In the genomic region with DNA sequence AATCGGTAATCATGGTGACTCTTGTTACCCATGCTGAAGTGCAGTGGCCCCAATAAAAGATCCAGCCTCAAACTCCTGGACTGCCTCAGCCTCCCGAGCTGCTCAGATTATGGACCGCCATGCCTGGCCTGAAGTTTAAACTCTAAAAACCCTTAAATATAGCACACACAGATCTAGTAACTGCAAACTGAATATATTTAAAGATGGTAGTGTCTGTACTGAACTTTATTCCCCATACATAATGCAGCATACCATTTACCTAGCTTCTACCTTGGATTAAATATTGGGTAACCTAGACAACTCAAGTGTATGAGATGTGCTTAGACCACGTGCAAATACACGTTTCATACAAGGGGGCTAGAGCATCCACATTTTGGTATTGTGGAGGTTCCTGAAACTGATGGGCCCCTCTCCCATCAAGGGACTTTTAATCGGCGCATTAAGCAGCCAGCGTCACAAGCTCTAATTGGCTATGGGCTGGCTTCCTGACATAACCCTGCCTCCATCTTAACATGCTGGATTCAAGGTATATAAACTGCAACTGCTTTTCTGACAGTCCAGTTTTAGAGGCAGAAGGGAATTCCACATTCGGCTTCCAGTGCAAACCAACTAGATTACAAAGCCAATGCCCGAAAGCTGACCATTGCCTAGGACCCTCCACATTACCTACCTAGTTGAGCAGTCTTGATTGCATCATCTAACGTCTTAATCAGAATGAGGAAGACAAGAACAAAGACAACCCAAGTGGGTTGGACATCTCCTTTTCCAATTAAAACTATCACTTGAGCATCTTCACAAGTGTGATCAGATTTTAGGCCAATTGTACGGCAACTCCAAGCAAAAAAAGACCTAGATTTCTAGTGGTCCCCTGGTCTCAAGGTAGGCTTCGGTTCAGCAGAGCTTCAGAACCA, we compare ENCODE assay signal across 1 cellular context.
A peak's percentile ranks its signal among the peaks of the same experiment; 100 is the strongest.
TF ChIP-seq lines count a peak whose summit lies in the region.

No MANE protein-coding gene starts in this region.

TF ChIP-seq in H1, 55 proteins besides CTCF, POLR2A, EP300 and RAD21:
- TF ChIP-seq, protein P1, sequence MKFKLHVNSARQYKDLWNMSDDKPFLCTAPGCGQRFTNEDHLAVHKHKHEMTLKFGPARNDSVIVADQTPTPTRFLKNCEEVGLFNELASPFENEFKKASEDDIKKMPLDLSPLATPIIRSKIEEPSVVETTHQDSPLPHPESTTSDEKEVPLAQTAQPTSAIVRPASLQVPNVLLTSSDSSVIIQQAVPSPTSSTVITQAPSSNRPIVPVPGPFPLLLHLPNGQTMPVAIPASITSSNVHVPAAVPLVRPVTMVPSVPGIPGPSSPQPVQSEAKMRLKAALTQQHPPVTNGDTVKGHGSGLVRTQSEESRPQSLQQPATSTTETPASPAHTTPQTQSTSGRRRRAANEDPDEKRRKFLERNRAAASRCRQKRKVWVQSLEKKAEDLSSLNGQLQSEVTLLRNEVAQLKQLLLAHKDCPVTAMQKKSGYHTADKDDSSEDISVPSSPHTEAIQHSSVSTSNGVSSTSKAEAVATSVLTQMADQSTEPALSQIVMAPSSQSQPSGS (IDR thresholded peaks at IDR 0.05; ENCODE audit: low read length) = peak; percentile 83
- TF ChIP-seq POU5F1 (IDR thresholded peaks at IDR 0.05; ENCODE audit: low read depth, low read length) (no peak; the same call in 1 of the 2 replicates), MAFK (IDR thresholded peaks at IDR 0.05; ENCODE audit: low read depth, low read length) (peak; percentile 38; the same call in 1 of the 2 replicates), RNF2 (IDR thresholded peaks at IDR 0.05; ENCODE audit: borderline replicate concordance, low read depth, low read length, missing control alignments, poor library complexity, severe bottlenecking) (no peak), POLR2AphosphoS5 (IDR thresholded peaks at IDR 0.05; ENCODE audit: low read depth, low read length) (peak; percentile 89), CEBPB (IDR thresholded peaks at IDR 0.05; ENCODE audit: low read depth, low read length) (peak; percentile 94), CREB1 (IDR thresholded peaks at IDR 0.05) (peak; percentile 37; the same call in 1 of the 2 replicates), JUND (IDR thresholded peaks at IDR 0.05; ENCODE audit: low read length) (peak; percentile 82), YY1 (IDR thresholded peaks at IDR 0.05; ENCODE audit: low read depth, low read length) (0 out of 2 replicates have a peak, but pooled peaks have one; percentile 36), RBBP5 (IDR thresholded peaks at IDR 0.05; ENCODE audit: borderline replicate concordance, low read depth, low read length) (no peak), NRF1 (IDR thresholded peaks at IDR 0.05; ENCODE audit: low read depth, low read length) (no peak; the same call in 1 of the 2 replicates), TEAD4 (IDR thresholded peaks at IDR 0.05; ENCODE audit: low read depth, low read length) (no peak), TAF7 (optimal IDR thresholded peaks at IDR 0.05; ENCODE audit: borderline replicate concordance, low read depth, low read length) (peak; percentile 6), SIRT6 (IDR thresholded peaks at IDR 0.05; ENCODE audit: low read length) (peak; percentile 91), HDAC6 (IDR thresholded peaks at IDR 0.05; ENCODE audit: low read depth, low read length) (no peak), KDM1A (IDR thresholded peaks at IDR 0.05; ENCODE audit: borderline replicate concordance, low read length) (no peak)
- TF ChIP-seq, protein P2, sequence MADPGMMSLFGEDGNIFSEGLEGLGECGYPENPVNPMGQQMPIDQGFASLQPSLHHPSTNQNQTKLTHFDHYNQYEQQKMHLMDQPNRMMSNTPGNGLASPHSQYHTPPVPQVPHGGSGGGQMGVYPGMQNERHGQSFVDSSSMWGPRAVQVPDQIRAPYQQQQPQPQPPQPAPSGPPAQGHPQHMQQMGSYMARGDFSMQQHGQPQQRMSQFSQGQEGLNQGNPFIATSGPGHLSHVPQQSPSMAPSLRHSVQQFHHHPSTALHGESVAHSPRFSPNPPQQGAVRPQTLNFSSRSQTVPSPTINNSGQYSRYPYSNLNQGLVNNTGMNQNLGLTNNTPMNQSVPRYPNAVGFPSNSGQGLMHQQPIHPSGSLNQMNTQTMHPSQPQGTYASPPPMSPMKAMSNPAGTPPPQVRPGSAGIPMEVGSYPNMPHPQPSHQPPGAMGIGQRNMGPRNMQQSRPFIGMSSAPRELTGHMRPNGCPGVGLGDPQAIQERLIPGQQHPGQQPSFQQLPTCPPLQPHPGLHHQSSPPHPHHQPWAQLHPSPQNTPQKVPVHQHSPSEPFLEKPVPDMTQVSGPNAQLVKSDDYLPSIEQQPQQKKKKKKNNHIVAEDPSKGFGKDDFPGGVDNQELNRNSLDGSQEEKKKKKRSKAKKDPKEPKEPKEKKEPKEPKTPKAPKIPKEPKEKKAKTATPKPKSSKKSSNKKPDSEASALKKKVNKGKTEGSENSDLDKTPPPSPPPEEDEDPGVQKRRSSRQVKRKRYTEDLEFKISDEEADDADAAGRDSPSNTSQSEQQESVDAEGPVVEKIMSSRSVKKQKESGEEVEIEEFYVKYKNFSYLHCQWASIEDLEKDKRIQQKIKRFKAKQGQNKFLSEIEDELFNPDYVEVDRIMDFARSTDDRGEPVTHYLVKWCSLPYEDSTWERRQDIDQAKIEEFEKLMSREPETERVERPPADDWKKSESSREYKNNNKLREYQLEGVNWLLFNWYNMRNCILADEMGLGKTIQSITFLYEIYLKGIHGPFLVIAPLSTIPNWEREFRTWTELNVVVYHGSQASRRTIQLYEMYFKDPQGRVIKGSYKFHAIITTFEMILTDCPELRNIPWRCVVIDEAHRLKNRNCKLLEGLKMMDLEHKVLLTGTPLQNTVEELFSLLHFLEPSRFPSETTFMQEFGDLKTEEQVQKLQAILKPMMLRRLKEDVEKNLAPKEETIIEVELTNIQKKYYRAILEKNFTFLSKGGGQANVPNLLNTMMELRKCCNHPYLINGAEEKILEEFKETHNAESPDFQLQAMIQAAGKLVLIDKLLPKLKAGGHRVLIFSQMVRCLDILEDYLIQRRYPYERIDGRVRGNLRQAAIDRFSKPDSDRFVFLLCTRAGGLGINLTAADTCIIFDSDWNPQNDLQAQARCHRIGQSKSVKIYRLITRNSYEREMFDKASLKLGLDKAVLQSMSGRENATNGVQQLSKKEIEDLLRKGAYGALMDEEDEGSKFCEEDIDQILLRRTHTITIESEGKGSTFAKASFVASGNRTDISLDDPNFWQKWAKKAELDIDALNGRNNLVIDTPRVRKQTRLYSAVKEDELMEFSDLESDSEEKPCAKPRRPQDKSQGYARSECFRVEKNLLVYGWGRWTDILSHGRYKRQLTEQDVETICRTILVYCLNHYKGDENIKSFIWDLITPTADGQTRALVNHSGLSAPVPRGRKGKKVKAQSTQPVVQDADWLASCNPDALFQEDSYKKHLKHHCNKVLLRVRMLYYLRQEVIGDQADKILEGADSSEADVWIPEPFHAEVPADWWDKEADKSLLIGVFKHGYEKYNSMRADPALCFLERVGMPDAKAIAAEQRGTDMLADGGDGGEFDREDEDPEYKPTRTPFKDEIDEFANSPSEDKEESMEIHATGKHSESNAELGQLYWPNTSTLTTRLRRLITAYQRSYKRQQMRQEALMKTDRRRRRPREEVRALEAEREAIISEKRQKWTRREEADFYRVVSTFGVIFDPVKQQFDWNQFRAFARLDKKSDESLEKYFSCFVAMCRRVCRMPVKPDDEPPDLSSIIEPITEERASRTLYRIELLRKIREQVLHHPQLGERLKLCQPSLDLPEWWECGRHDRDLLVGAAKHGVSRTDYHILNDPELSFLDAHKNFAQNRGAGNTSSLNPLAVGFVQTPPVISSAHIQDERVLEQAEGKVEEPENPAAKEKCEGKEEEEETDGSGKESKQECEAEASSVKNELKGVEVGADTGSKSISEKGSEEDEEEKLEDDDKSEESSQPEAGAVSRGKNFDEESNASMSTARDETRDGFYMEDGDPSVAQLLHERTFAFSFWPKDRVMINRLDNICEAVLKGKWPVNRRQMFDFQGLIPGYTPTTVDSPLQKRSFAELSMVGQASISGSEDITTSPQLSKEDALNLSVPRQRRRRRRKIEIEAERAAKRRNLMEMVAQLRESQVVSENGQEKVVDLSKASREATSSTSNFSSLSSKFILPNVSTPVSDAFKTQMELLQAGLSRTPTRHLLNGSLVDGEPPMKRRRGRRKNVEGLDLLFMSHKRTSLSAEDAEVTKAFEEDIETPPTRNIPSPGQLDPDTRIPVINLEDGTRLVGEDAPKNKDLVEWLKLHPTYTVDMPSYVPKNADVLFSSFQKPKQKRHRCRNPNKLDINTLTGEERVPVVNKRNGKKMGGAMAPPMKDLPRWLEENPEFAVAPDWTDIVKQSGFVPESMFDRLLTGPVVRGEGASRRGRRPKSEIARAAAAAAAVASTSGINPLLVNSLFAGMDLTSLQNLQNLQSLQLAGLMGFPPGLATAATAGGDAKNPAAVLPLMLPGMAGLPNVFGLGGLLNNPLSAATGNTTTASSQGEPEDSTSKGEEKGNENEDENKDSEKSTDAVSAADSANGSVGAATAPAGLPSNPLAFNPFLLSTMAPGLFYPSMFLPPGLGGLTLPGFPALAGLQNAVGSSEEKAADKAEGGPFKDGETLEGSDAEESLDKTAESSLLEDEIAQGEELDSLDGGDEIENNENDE (IDR thresholded peaks at IDR 0.05; ENCODE audit: insufficient replicate concordance, low read length) = peak; percentile 35
- TF ChIP-seq, protein P3, sequence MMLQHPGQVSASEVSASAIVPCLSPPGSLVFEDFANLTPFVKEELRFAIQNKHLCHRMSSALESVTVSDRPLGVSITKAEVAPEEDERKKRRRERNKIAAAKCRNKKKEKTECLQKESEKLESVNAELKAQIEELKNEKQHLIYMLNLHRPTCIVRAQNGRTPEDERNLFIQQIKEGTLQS (IDR thresholded peaks at IDR 0.05; ENCODE audit: insufficient read depth, low read depth, low read length) = 0 out of 2 replicates have a peak, but pooled peaks have one; percentile 23
- TF ChIP-seq, protein P4, sequence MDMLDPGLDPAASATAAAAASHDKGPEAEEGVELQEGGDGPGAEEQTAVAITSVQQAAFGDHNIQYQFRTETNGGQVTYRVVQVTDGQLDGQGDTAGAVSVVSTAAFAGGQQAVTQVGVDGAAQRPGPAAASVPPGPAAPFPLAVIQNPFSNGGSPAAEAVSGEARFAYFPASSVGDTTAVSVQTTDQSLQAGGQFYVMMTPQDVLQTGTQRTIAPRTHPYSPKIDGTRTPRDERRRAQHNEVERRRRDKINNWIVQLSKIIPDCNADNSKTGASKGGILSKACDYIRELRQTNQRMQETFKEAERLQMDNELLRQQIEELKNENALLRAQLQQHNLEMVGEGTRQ (IDR thresholded peaks at IDR 0.05; ENCODE audit: low read length) = peak; percentile 32; the same call in 1 of the 2 replicates
- TF ChIP-seq, protein P5, sequence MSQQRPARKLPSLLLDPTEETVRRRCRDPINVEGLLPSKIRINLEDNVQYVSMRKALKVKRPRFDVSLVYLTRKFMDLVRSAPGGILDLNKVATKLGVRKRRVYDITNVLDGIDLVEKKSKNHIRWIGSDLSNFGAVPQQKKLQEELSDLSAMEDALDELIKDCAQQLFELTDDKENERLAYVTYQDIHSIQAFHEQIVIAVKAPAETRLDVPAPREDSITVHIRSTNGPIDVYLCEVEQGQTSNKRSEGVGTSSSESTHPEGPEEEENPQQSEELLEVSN (IDR thresholded peaks at IDR 0.05) = no peak
